ENCODE assay signal across 1 cellular context in the genomic region with DNA sequence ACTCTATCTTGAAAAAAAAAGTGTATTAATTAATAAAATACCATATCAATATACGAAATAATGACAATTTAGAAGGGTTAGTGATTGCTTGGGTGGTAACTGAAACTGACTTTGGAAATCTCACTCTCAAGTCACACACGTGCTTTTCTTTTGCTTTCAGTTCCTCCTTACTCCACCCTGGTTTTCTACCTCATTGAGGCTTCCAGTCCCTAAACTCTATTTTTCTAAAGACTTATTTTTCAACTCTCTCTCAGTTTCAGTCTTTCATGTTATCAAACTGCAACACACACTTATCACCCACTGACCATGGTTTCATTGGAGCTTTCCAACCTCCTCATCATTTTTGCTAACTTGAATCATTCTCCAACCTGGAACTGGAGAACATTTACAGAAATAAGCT.
TF ChIP-seq lines count a peak whose summit lies in the region.

No MANE protein-coding gene starts in this region.

TF ChIP-seq in GM12878, 131 proteins besides CTCF, POLR2A, EP300 and RAD21 (continued from another document):
- TF ChIP-seq NRF1 (conservative IDR thresholded peaks at IDR 0.05; ENCODE audit: low read depth, low read length): no peak
- peak; percentile 50; the same call in 1 of the 2 replicates for TF ChIP-seq CREM (IDR thresholded peaks at IDR 0.05; ENCODE audit: low read depth)
- TF ChIP-seq, protein P1, sequence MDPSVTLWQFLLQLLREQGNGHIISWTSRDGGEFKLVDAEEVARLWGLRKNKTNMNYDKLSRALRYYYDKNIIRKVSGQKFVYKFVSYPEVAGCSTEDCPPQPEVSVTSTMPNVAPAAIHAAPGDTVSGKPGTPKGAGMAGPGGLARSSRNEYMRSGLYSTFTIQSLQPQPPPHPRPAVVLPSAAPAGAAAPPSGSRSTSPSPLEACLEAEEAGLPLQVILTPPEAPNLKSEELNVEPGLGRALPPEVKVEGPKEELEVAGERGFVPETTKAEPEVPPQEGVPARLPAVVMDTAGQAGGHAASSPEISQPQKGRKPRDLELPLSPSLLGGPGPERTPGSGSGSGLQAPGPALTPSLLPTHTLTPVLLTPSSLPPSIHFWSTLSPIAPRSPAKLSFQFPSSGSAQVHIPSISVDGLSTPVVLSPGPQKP (IDR thresholded peaks at IDR 0.05; ENCODE audit: low read depth, low read length): no peak
- TF ChIP-seq, protein P2, sequence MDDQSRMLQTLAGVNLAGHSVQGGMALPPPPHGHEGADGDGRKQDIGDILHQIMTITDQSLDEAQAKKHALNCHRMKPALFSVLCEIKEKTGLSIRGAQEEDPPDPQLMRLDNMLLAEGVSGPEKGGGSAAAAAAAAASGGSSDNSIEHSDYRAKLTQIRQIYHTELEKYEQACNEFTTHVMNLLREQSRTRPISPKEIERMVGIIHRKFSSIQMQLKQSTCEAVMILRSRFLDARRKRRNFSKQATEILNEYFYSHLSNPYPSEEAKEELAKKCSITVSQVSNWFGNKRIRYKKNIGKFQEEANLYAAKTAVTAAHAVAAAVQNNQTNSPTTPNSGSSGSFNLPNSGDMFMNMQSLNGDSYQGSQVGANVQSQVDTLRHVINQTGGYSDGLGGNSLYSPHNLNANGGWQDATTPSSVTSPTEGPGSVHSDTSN (IDR thresholded peaks at IDR 0.05; ENCODE audit: insufficient replicate concordance, low read depth, low read length): no peak
- no peak for TF ChIP-seq EZH2 (IDR thresholded peaks at IDR 0.05; ENCODE audit: borderline replicate concordance, control insufficient read depth, low read depth, low read length)
- no peak for TF ChIP-seq FOXM1 (IDR thresholded peaks at IDR 0.05; ENCODE audit: low read depth, low read length)
- peak; percentile 17; the same call in 1 of the 2 replicates for TF ChIP-seq ZBED1 (IDR thresholded peaks at IDR 0.05; ENCODE audit: borderline replicate concordance)
- no peak for TF ChIP-seq YY1 (IDR thresholded peaks at IDR 0.05; ENCODE audit: low read depth, low read length)
- no peak for TF ChIP-seq E2F4 (IDR thresholded peaks at IDR 0.05; ENCODE audit: low read depth, low read length)
- TF ChIP-seq ZNF217 (IDR thresholded peaks at IDR 0.05): no peak; the same call in 1 of the 2 replicates
- no peak for TF ChIP-seq STAT1 (conservative IDR thresholded peaks at IDR 0.05)
- TF ChIP-seq ZNF24 (IDR thresholded peaks at IDR 0.05): 0 out of 2 replicates have a peak, but pooled peaks have one; percentile 60
- TF ChIP-seq RELA (IDR thresholded peaks at IDR 0.05; ENCODE audit: borderline replicate concordance, partially characterized antibody): no peak
- peak; percentile 94 to 95 for TF ChIP-seq IKZF2 (IDR thresholded peaks at IDR 0.05)
- peak; percentile 34 for TF ChIP-seq JUNB (IDR thresholded peaks at IDR 0.05)
- TF ChIP-seq CREB1 (IDR thresholded peaks at IDR 0.05; ENCODE audit: low read depth): no peak
- peak; percentile 88; the same call in 1 of the 2 replicates for TF ChIP-seq RELB (IDR thresholded peaks at IDR 0.05; ENCODE audit: low read depth)
- TF ChIP-seq KAT2A (conservative IDR thresholded peaks at IDR 0.05; ENCODE audit: control insufficient read depth, low read depth, low read length): no peak
- TF ChIP-seq POLR2AphosphoS5 (IDR thresholded peaks at IDR 0.05; ENCODE audit: low read length): no peak
- peak; percentile 81 for TF ChIP-seq NFIC (IDR thresholded peaks at IDR 0.05; ENCODE audit: low read depth, low read length)
- TF ChIP-seq HDAC2 (IDR thresholded peaks at IDR 0.05): no peak
TF ChIP-seq in GM12878: peak in this region for 37.
